8 cellular contexts compared by ENCODE assay signal in the genomic region with DNA sequence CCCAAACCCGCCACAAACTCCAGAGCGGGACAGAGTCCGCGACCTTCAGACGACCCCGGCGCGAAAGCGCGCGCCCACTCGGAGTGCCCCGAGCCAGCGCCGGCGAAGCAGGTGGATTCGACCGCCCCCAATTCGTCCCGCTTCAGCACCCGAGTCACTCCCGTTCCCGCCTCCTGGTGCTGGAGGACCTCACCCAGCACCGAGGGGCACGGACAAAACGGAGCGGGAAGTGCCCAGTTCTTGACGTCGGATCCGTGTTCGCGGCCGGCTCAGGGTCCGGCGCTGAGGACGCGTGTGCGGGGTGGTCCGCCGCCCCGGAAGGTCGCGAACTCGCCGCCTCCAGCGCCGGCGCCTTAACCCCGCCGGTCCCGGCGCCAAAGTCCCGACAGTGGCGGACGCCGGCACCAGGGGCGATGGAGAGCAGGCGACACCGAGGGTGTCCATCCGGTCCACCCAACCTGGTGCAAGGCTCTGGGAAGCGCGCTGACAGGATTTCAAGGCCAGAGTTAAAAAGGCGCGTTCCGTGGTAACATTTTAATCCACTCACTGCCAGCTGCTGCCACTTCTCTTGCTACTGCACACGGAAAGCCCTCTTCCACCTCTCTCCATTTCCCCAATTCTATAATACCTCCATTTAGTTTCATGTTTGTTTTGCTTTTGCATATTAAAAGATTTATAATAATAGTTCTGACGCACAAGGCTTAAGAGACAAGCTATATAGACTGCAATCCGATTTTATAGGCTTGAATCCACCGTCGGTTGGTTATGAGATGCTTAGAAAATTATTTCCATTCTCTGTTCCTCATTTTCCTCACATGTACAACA.
DNase-seq lines count a peak whose midpoint lies in the region; ATAC-seq lines count a peak whose summit lies in the region.

No MANE protein-coding gene starts in this region.

- H3K4me3 Mint-ChIP-seq in activated T-helper 17 cell treated with anti-CD3 and anti-CD28 coated beads, Interleukin-2, amount 50 U/mL, for 72 hours = peak overlapping the region; percentile 39

- no peak overlapping the region for H3K27ac Mint-ChIP-seq in activated T-helper 17 cell treated with anti-CD3 and anti-CD28 coated beads, Interleukin-2, amount 50 U/mL, for 72 hours

- intact Hi-C loops in left ventricle myocardium superior (cut with micrococcal nuclease) = no loop called here
- intact Hi-C loops in sciatic nerve (cut with DNase I) = no loop called here

- H3K4me1 Mint-ChIP-seq in activated T-helper 17 cell treated with anti-CD3 and anti-CD28 coated beads, Interleukin-2, amount 50 U/mL, for 72 hours = no peaks in the 10 kb centered on the region

- peak; percentile 90 for ATAC-seq in GM18907 (IDR thresholded peaks at IDR 0.05; ENCODE audit: unreplicated experiment)
- peak; percentile 55 for ATAC-seq in HG03175 (IDR thresholded peaks at IDR 0.05; ENCODE audit: unreplicated experiment)
- ATAC-seq in activated T-helper 17 cell treated with anti-CD3 and anti-CD28 coated beads, Interleukin-2, amount 50 U/mL, for 72 hours (replicated peaks) = peak; percentile 46
- peak; percentile 97 for ATAC-seq in left ventricle myocardium superior
- ATAC-seq in sciatic nerve = peak; percentile 89

- DNase-seq in left ventricle myocardium superior = peak; percentile 80
- DNase-seq in sciatic nerve (ENCODE audit: low spot score) = no peak
- DNase-seq in HPDE6-E6E7 (ENCODE audit: extremely low spot score) = no peak
- no peak for DNase-seq in amniotic stem cell (lab: John Stamatoyannopoulos, UW)
- no peak for DNase-seq in occipital lobe (lab: John Stamatoyannopoulos, UW)

- peaks cover 26% of the 10 kb centered on the region for H3K27me3 Mint-ChIP-seq in activated T-helper 17 cell treated with anti-CD3 and anti-CD28 coated beads, Interleukin-2, amount 50 U/mL, for 72 hours

- no peaks in the 10 kb centered on the region for H3K36me3 Mint-ChIP-seq in activated T-helper 17 cell treated with anti-CD3 and anti-CD28 coated beads, Interleukin-2, amount 50 U/mL, for 72 hours (ENCODE audit: low read depth)

- H3K9me3 Mint-ChIP-seq in activated T-helper 17 cell treated with anti-CD3 and anti-CD28 coated beads, Interleukin-2, amount 50 U/mL, for 72 hours = peaks cover 16% of the 10 kb centered on the region

Comparison
In these comparisons a context has a peak if more than half of its experiments do, and no peak if none do; other contexts are left out.
1. ATAC-seq: peak in every context shown above with its lines; median percentile 97 in left ventricle myocardium superior; 90 in GM18907; 89 in sciatic nerve; 55 in HG03175; 46 in activated T-helper 17 cell treated with anti-CD3 and anti-CD28 coated beads, Interleukin-2, amount 50 U/mL, for 72 hours.